In the genomic region with DNA sequence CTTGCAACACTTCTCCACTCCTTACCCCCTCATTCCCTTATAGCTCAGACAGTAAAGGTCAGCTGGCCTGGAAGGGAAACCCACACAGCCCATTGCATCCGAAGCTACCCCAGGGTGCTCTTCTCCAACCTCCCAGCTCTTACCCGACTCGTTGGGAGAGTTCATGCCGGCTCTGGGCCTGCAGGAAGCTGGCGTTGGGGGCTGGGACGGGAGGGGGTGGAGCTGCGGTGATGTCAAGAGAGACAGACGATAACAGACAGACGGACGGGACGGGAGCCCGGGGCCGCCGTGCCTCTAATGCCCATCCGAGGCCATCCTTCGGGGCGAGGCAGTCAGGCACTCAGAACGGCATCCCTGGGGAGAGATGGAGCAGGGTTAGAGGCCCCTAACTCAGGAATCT, we compare ENCODE assay signal across 1 cellular context.
TF ChIP-seq lines count a peak whose summit lies in the region.

No MANE protein-coding gene starts in this region.

TF ChIP-seq in GM23338, 12 proteins besides CTCF, POLR2A, EP300 and RAD21 (continued from another document):
- TF ChIP-seq, protein P1, sequence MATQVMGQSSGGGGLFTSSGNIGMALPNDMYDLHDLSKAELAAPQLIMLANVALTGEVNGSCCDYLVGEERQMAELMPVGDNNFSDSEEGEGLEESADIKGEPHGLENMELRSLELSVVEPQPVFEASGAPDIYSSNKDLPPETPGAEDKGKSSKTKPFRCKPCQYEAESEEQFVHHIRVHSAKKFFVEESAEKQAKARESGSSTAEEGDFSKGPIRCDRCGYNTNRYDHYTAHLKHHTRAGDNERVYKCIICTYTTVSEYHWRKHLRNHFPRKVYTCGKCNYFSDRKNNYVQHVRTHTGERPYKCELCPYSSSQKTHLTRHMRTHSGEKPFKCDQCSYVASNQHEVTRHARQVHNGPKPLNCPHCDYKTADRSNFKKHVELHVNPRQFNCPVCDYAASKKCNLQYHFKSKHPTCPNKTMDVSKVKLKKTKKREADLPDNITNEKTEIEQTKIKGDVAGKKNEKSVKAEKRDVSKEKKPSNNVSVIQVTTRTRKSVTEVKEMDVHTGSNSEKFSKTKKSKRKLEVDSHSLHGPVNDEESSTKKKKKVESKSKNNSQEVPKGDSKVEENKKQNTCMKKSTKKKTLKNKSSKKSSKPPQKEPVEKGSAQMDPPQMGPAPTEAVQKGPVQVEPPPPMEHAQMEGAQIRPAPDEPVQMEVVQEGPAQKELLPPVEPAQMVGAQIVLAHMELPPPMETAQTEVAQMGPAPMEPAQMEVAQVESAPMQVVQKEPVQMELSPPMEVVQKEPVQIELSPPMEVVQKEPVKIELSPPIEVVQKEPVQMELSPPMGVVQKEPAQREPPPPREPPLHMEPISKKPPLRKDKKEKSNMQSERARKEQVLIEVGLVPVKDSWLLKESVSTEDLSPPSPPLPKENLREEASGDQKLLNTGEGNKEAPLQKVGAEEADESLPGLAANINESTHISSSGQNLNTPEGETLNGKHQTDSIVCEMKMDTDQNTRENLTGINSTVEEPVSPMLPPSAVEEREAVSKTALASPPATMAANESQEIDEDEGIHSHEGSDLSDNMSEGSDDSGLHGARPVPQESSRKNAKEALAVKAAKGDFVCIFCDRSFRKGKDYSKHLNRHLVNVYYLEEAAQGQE (IDR thresholded peaks at IDR 0.05; ENCODE audit: unreplicated experiment) = no peak
- no peak for TF ChIP-seq JUNB (IDR thresholded peaks at IDR 0.05; ENCODE audit: unreplicated experiment)
TF ChIP-seq in GM23338: peak in this region for 0.
